Comparison of ENCODE assay signal across 10 cellular contexts in the genomic region with DNA sequence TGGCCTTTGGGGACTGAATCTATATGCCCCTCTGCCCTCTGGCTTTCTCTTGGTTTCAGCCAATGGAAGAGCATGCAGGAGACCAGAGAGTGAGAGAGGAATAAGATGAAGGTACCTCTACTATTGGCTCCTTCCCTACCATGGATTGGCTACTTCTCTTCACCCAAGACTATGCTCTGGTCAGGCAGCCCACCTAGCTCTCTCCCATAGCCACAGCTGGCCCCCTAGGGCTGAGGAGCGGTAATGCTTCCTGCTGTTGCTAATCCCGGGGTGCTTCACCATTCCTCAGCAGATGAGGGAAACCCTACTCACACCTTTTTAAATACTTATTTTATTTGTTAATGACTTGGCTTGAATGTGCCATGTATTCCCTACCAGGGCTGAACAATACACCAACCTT.
DNase-seq lines count a peak whose midpoint lies in the region; ATAC-seq and TF ChIP-seq lines count a peak whose summit lies in the region.
"Had no signal": no experiment of that assay in that cellular context is flagged by ENCODE, and none has a peak within 500 bp of the region (broad histone marks: within the 10 kb centered on the region; RNA-seq: fewer than 3 reads in every experiment).

No MANE protein-coding gene starts in this region.

- TF ChIP-seq CTCF in PC-3 (conservative IDR thresholded peaks at IDR 0.05; ENCODE audit: low read depth, low read length), result peak; percentile 58
- peak; percentile 52 for TF ChIP-seq CTCF in foreskin keratinocyte (conservative IDR thresholded peaks at IDR 0.05)

- H4K20me1 ChIP-seq in GM23248 (ENCODE audit: insufficient read depth), result no peaks in the 10 kb centered on the region
- H4K20me1 ChIP-seq in PC-3 (ENCODE audit: low read length), result no peaks in the 10 kb centered on the region

- peaks cover 12% of the 10 kb centered on the region; the same call in 1 of the 2 replicates for H3F3A ChIP-seq in GM23248 (ENCODE audit: insufficient read depth)
- H3F3A ChIP-seq in PC-3 (ENCODE audit: low read length, unreplicated experiment), result no peaks in the 10 kb centered on the region

- H3K36me3 ChIP-seq in GM23248 (ENCODE audit: low read depth), result no peaks in the 10 kb centered on the region
- no peaks in the 10 kb centered on the region for H3K36me3 ChIP-seq in PC-3 (ENCODE audit: low read depth, low read length)

- ATAC-seq in PC-3, result peak; percentile 17; the same call in 1 of the 2 replicates
- peak; percentile 57 for ATAC-seq in foreskin keratinocyte
- no peak for ATAC-seq in GM19395 (IDR thresholded peaks at IDR 0.05; ENCODE audit: unreplicated experiment)

- no peak overlapping the region for H3K4me2 ChIP-seq in GM23248 (ENCODE audit: unreplicated experiment)
- H3K4me2 ChIP-seq in PC-3 (ENCODE audit: low read length), result no peak overlapping the region

- H3K9me3 ChIP-seq in GM23248 (ENCODE audit: low read depth) (no peaks in the 10 kb centered on the region), PC-3 (ENCODE audit: low read length) (no peaks in the 10 kb centered on the region)

- H3K9ac ChIP-seq in GM23248, result no peak overlapping the region
- no peak overlapping the region for H3K9ac ChIP-seq in PC-3 (ENCODE audit: low read length)

- intact Hi-C loops in PC-3 (cut with micrococcal nuclease) (no loop called here), posterior vena cava (cut with DNase I) (no loop called here)

- DNase-seq in D341Med (ENCODE audit: low spot score), result peak; percentile 37
- DNase-seq in GM23248, result no peak
- peak; percentile 32 for DNase-seq in PC-3
- no peak for DNase-seq in foreskin keratinocyte
- no peak for DNase-seq in posterior vena cava (ENCODE audit: low spot score)
- DNase-seq in DMS153 (lab: John Stamatoyannopoulos, UW), result no peak
- DNase-seq in NCI-H774 (lab: John Stamatoyannopoulos, UW), result no peak
- DNase-seq: aorta, left cardiac atrium had no signal

- H3K4me3 ChIP-seq in GM23248, result no peak overlapping the region
- H3K4me3 ChIP-seq in PC-3 (ENCODE audit: low read length), result no peak overlapping the region

- WGBS in GM23248 (ENCODE audit: low coverage in 1 of 2, low lambda C conversion rate in 2 of 2, missing lambda C conversion rate in 2 of 2), 2 experiments, result 70 to 80% methylated on average over 2 of the region's 2 CpGs

- in situ Hi-C loops in GM23248 (cut with MboI), result no loop called here

- H3K9me2 ChIP-seq in GM23248 (ENCODE audit: insufficient read depth) (peaks cover 9% of the 10 kb centered on the region), PC-3 (replicated peaks; ENCODE audit: low read length) (no peaks in the 10 kb centered on the region)

- BruUV-seq in PC-3 (replicated peaks; lab: Mats Ljungman, UMichigan), result no TSS peak

- H2AFZ ChIP-seq in GM23248 (peak overlapping the region; percentile 81), PC-3 (ENCODE audit: low read length) (no peak overlapping the region)

- no peaks in the 10 kb centered on the region for H3K79me2 ChIP-seq in GM23248 (ENCODE audit: insufficient read depth)
- no peaks in the 10 kb centered on the region for H3K79me2 ChIP-seq in PC-3 (ENCODE audit: low read length)

- POLR2A ChIA-PET in PC-3 (lab: Charles Lee; ENCODE audit: unreplicated experiment), result interaction anchor here (0.7 kb wide), 1 partner anchor 278 kb away, joined by 6 read pairs; no protein-coding TSS in a partner anchor

- H3K4me1 ChIP-seq in GM23248 (ENCODE audit: insufficient read depth), result peaks cover 22% of the 10 kb centered on the region
- H3K4me1 ChIP-seq in PC-3 (ENCODE audit: insufficient read depth, low read length), result peaks cover 15% of the 10 kb centered on the region
- no peaks in the 10 kb centered on the region for H3K4me1 ChIP-seq in foreskin keratinocyte

- no peaks in the 10 kb centered on the region for H3K27me3 ChIP-seq in GM23248 (replicated peaks; ENCODE audit: insufficient read depth)
- no peaks in the 10 kb centered on the region for H3K27me3 ChIP-seq in PC-3 (ENCODE audit: low read length)
- H3K27me3 ChIP-seq in foreskin keratinocyte, result no peaks in the 10 kb centered on the region

- CTCF ChIA-PET in PC-3 (lab: Charles Lee), result interaction anchor here (0.6 kb wide), 1 partner anchor 363 kb away, joined by 3 read pairs; no protein-coding TSS in a partner anchor

- H3K27ac ChIP-seq in GM23248, result peak overlapping the region; percentile 74
- H3K27ac ChIP-seq in PC-3 (ENCODE audit: low read length), result no peak overlapping the region
- no peak overlapping the region for H3K27ac ChIP-seq in foreskin keratinocyte

Comparison
In these comparisons a context has a peak if more than half of its experiments do, and no peak if none do; other contexts are left out.
1. DNase-seq: peak in D341Med (single experiment) and PC-3 (single experiment); none in GM23248 (single experiment), foreskin keratinocyte (0 of 2), posterior vena cava (single experiment), DMS153 (single experiment) and NCI-H774 (single experiment).